19 cellular contexts compared by ENCODE assay signal in genomic region chr11:44177905-44178304, GRCh38.
"Had no signal": no experiment of that assay in that cellular context is flagged by ENCODE, and none has a peak within 500 bp of the region (broad histone marks: within the 10 kb centered on the region; RNA-seq: fewer than 3 reads in every experiment).

No MANE protein-coding gene starts in this region.

- H3K9me3 ChIP-seq: esophagus squamous epithelium, right atrium auricular region, transverse colon had no signal

- FAIRE-seq: colon, small intestine had no signal

- H3K4me1 Mint-ChIP-seq: activated naive CD4-positive, alpha-beta T cell treated with anti-CD3 and anti-CD28 coated beads, Interleukin-2, amount 10 ng/mL, durations not matched to agents 7 days and 5 days had no signal

- H3K9me3 Mint-ChIP-seq: activated naive CD4-positive, alpha-beta T cell treated with anti-CD3 and anti-CD28 coated beads, Interleukin-2, amount 10 ng/mL, durations not matched to agents 7 days and 5 days; activated T-helper 2 cell treated with anti-CD3 and anti-CD28 coated beads, Interferon-gamma antibody, Interleukin-2, Interleukin-4, amounts not matched to agents 10 μg/mL and 5 μg/mL and 100 μg/mL, durations not matched to agents 14 hours and 24 hours and 36 hours; naive thymus-derived CD8-positive, alpha-beta T cell had no signal

- H3K4me3 Mint-ChIP-seq: activated naive CD4-positive, alpha-beta T cell treated with anti-CD3 and anti-CD28 coated beads, Interleukin-2, amount 10 ng/mL, durations not matched to agents 7 days and 5 days; naive thymus-derived CD8-positive, alpha-beta T cell had no signal

- H3K4me1 ChIP-seq: esophagus squamous epithelium, right atrium auricular region, transverse colon had no signal

- H3K27me3 ChIP-seq: esophagus squamous epithelium, hepatocyte, right atrium auricular region, transverse colon had no signal

- H2AFZ ChIP-seq: hepatocyte had no signal

- DNase-seq: activated CD4-positive, alpha-beta T cell treated with anti-CD3 and anti-CD28 coated beads, Interleukin-2, amount 50 U/mL, for 48 hours; activated naive CD4-positive, alpha-beta T cell treated with anti-CD3 and anti-CD28 coated beads, Interleukin-2, amount 10 ng/mL, durations not matched to agents 7 days and 5 days; activated T-cell treated with anti-CD3 and anti-CD28 coated beads, Interleukin-2, amount 50 U/mL, for 1 hour; caudate nucleus; esophagus squamous epithelium; islet precursor cell; naive thymus-derived CD8-positive, alpha-beta T cell; nucleus accumbens; posterior cingulate gyrus; small intestine; stimulated activated CD4-positive, alpha-beta T cell treated with anti-CD3 and anti-CD28 coated beads, Interleukin-4, amount 100 ng/mL, for 24 hours; stimulated activated naive CD4-positive, alpha-beta T cell treated with Interleukin-2 at 50 U/mL for 16 hours; substantia nigra; transverse colon had no signal

- H3K4me3 ChIP-seq: esophagus squamous epithelium, hepatocyte, right atrium auricular region, transverse colon had no signal

- H3K27ac Mint-ChIP-seq: activated naive CD4-positive, alpha-beta T cell treated with anti-CD3 and anti-CD28 coated beads, Interleukin-2, amount 10 ng/mL, durations not matched to agents 7 days and 5 days; activated T-helper 2 cell treated with anti-CD3 and anti-CD28 coated beads, Interferon-gamma antibody, Interleukin-2, Interleukin-4, amounts not matched to agents 10 μg/mL and 5 μg/mL and 100 μg/mL, durations not matched to agents 14 hours and 24 hours and 36 hours had no signal

- H3K27me3 Mint-ChIP-seq: activated naive CD4-positive, alpha-beta T cell treated with anti-CD3 and anti-CD28 coated beads, Interleukin-2, amount 10 ng/mL, durations not matched to agents 7 days and 5 days; naive thymus-derived CD8-positive, alpha-beta T cell had no signal

- H3K27ac ChIP-seq: esophagus squamous epithelium, hepatocyte, right atrium auricular region, transverse colon had no signal

- ATAC-seq: left lobe of liver; naive thymus-derived CD8-positive, alpha-beta T cell had no signal

- H3K79me2 ChIP-seq: hepatocyte had no signal

- H3K36me3 ChIP-seq: right atrium auricular region, transverse colon had no signal

- H3K4me2 ChIP-seq: hepatocyte had no signal
